In genomic region chr4:26372525-26373172, GRCh38 we compare ENCODE assay signal across 8 cellular contexts.
DNase-seq lines count a peak whose midpoint lies in the region; ATAC-seq lines count a peak whose summit lies in the region.

No MANE protein-coding gene starts in this region.

- peak; percentile 91 for ATAC-seq in HG03196 (IDR thresholded peaks at IDR 0.05; ENCODE audit: unreplicated experiment)

- DNase-seq in COLO668 (lab: John Stamatoyannopoulos, UW; ENCODE audit: unreplicated experiment) (peak; percentile 49), GM19238 (ENCODE audit: insufficient read length, low spot score) (peak; percentile 13), NCI-H748 treated with DMSO at 0.1 percent for 48 hours (lab: John Stamatoyannopoulos, UW) (peak; percentile 32), foreskin melanocyte (peak; percentile 50), DMS114 treated with DMSO at 0.1 percent for 48 hours (lab: John Stamatoyannopoulos, UW; ENCODE audit: unreplicated experiment) (no peak)
- DNase-seq in activated CD8-positive, alpha-beta memory T cell treated with anti-CD3 and anti-CD28 coated beads, Interleukin-2, amount 50 U/mL, for 4 hours: peak; percentile 22
- peak; percentile 3 for DNase-seq in stimulated activated CD8-positive, alpha-beta memory T cell treated with anti-CD3 and anti-CD28 coated beads, Interleukin-12 subunit alpha, Interleukin-12 subunit beta, amount 100 ng/mL, for 24 hours (ENCODE audit: extremely low read depth)
